ENCODE assay signal across 28 cellular contexts in genomic region chr17:36696805-36697204, GRCh38.
"Had no signal": no experiment of that assay in that cellular context is flagged by ENCODE, and none has a peak within 500 bp of the region (broad histone marks: within the 10 kb centered on the region; RNA-seq: fewer than 3 reads in every experiment).

No MANE protein-coding gene starts in this region.

- H3K4me2 ChIP-seq: hepatocyte had no signal

- ATAC-seq: effector memory CD8-positive, alpha-beta T cell; esophagus mucosa; foreskin keratinocyte; gastrocnemius medialis; gastroesophageal sphincter; heart left ventricle; heart right ventricle had no signal

- FAIRE-seq: colon, endometrium, endothelial cell of umbilical vein, frontal cortex had no signal

- H3K79me2 ChIP-seq: hepatocyte had no signal

- DNase-seq: colonic mucosa; cortex of kidney; dermis blood vessel endothelial cell; dorsolateral prefrontal cortex; effector CD4-positive, alpha-beta T cell; effector CD8-positive, alpha-beta T cell; effector memory CD4-positive, alpha-beta T cell; effector memory CD8-positive, alpha-beta T cell; endodermal cell; erythroblast; esophagus squamous epithelium; foreskin fibroblast; foreskin keratinocyte; foreskin melanocyte; gastrocnemius medialis; head of caudate nucleus; heart left ventricle; heart right ventricle had no signal

- H3K27ac Mint-ChIP-seq: dendritic cell treated with granulocyte-macrophage colony-stimulating factor and Interleukin-4, amounts not matched to agents 40 ng/mL and 50 ng/mL, for 4 days; endodermal cell had no signal

- H3K9me3 ChIP-seq: colonic mucosa, esophagus squamous epithelium, gastrocnemius medialis, gastroesophageal sphincter, heart left ventricle, heart right ventricle had no signal

- H2AFZ ChIP-seq: hepatocyte had no signal

- H3K36me3 ChIP-seq: colonic mucosa, esophagus squamous epithelium, gastrocnemius medialis, gastroesophageal sphincter, heart left ventricle, heart right ventricle had no signal

- H3K9me3 Mint-ChIP-seq: dendritic cell treated with granulocyte-macrophage colony-stimulating factor and Interleukin-4, amounts not matched to agents 40 ng/mL and 50 ng/mL, for 4 days; effector memory CD8-positive, alpha-beta T cell; endodermal cell had no signal

- H3K27me3 ChIP-seq: colonic mucosa had no signal

- H3K27ac ChIP-seq: colonic mucosa, coronary artery, dorsolateral prefrontal cortex, epithelial cell of prostate, esophagus squamous epithelium, foreskin keratinocyte, gastrocnemius medialis, gastroesophageal sphincter, heart left ventricle, heart right ventricle, hepatocyte had no signal

- H3K4me1 ChIP-seq: colonic mucosa, esophagus squamous epithelium, foreskin keratinocyte, gastrocnemius medialis, gastroesophageal sphincter, heart left ventricle, heart right ventricle had no signal

- H3K4me3 ChIP-seq: colonic mucosa, coronary artery, dorsolateral prefrontal cortex, esophagus squamous epithelium, gastrocnemius medialis, gastroesophageal sphincter, heart left ventricle, heart right ventricle, hepatocyte had no signal

- H3K4me3 Mint-ChIP-seq: dendritic cell treated with granulocyte-macrophage colony-stimulating factor and Interleukin-4, amounts not matched to agents 40 ng/mL and 50 ng/mL, for 4 days; effector memory CD8-positive, alpha-beta T cell; endodermal cell had no signal
